In genomic region chr19:44653977-44654784, GRCh38 we compare ENCODE assay signal across 8 cellular contexts. TPM values are rescaled to one million over a fixed set of nuclear protein-coding genes. Genes with fewer than 3 reads are reported as not detected.
DNase-seq lines count a peak whose midpoint lies in the region; ATAC-seq and TF ChIP-seq lines count a peak whose summit lies in the region.

No MANE protein-coding gene starts in this region.

- CTCF ChIA-PET in HEK293T (lab: Yijun Ruan, JAX): interaction anchor here (0.6 kb wide), 2 partner anchors 135 to 503 kb away, joined by 3 to 4 read pairs; no protein-coding TSS in a partner anchor

- ATAC-seq in HG03342 (IDR thresholded peaks at IDR 0.05; ENCODE audit: unreplicated experiment): no peak
- no peak for ATAC-seq in GM18858 (IDR thresholded peaks at IDR 0.05; ENCODE audit: unreplicated experiment)

- POLR2A ChIA-PET in HEK293T (lab: Yijun Ruan, JAX): interaction anchor here (1.9 kb wide), 1 partner anchor 10 kb away, joined by 10 read pairs; the partner anchor contains the start of gene PVR

- TF ChIP-seq CTCF in GM12874 (IDR thresholded peaks at IDR 0.05; ENCODE audit: insufficient read depth, low read depth, low read length): peak; percentile 79
- TF ChIP-seq CTCF in fibroblast of villous mesenchyme (IDR thresholded peaks at IDR 0.05; ENCODE audit: insufficient read depth, low read depth, low read length): peak; percentile 45

- DNase-seq in HEK293T (ENCODE audit: extremely low spot score): peak; percentile 34
- peak; percentile 19 for DNase-seq in NOMO-1 treated with dmso at 0.1 percent for 144 hours (lab: John Stamatoyannopoulos, UW; ENCODE audit: unreplicated experiment)
- DNase-seq in activated T-cell treated with anti-CD3 and anti-CD28 coated beads, Interleukin-2, amount 50 U/mL, for 1 hour: peak; percentile 66
- DNase-seq in fibroblast of villous mesenchyme (ENCODE audit: low read depth): peak; percentile 51
- peak; percentile 45 for DNase-seq in pons (ENCODE audit: low spot score)

- H3K4me3 ChIP-seq in fibroblast of villous mesenchyme (ENCODE audit: low read depth, low read length): no peak overlapping the region

TF ChIP-seq in HEK293T, 16 proteins besides CTCF, POLR2A, EP300 and RAD21:
- no peak for TF ChIP-seq BHLHE40 (IDR thresholded peaks at IDR 0.05; ENCODE audit: borderline replicate concordance)
- no peak for TF ChIP-seq ZNF384 (IDR thresholded peaks at IDR 0.05)
- TF ChIP-seq HDGF (IDR thresholded peaks at IDR 0.05; ENCODE audit: borderline replicate concordance): no peak
- TF ChIP-seq FOXM1 (IDR thresholded peaks at IDR 0.05; ENCODE audit: borderline replicate concordance): no peak
- TF ChIP-seq FOXK2 (IDR thresholded peaks at IDR 0.05): no peak
- TF ChIP-seq CTBP1 (IDR thresholded peaks at IDR 0.05; ENCODE audit: borderline replicate concordance): no peak
- TF ChIP-seq NFRKB (IDR thresholded peaks at IDR 0.05): no peak
- TF ChIP-seq L3MBTL2 (conservative IDR thresholded peaks at IDR 0.05): no peak
- no peak for TF ChIP-seq SUZ12 (IDR thresholded peaks at IDR 0.05)
- TF ChIP-seq PKNOX1 (IDR thresholded peaks at IDR 0.05): no peak
- TF ChIP-seq ARNT (IDR thresholded peaks at IDR 0.05): no peak
- no peak for TF ChIP-seq TARDBP (IDR thresholded peaks at IDR 0.05)
- no peak for TF ChIP-seq SP1 (IDR thresholded peaks at IDR 0.05)
- no peak for TF ChIP-seq ELF4 (IDR thresholded peaks at IDR 0.05)

RNA-seq across cellular contexts. Expression of gene PVR, which starts 10.5 kb away (rescaled TPM):
- total RNA-seq in fibroblast of villous mesenchyme: 114 and 156 TPM in 2 replicates

RNA-seq across cellular contexts. Expression of gene CEACAM19, which starts 17.1 kb away (rescaled TPM):
- 2.6 and 5.6 TPM in 2 replicates for total RNA-seq in fibroblast of villous mesenchyme

RNA-seq across cellular contexts. Expression of gene IGSF23, which starts 40.8 kb away (rescaled TPM):
- total RNA-seq in fibroblast of villous mesenchyme: 0.32 and 0.43 TPM in 2 replicates

RNA-seq across cellular contexts. Expression of gene CEACAM16, which starts 44.8 kb away (rescaled TPM):
- total RNA-seq in fibroblast of villous mesenchyme: under 0.01 and 0.32 TPM in 2 replicates
